ENCODE assay signal across 1 cellular context in the genomic region with DNA sequence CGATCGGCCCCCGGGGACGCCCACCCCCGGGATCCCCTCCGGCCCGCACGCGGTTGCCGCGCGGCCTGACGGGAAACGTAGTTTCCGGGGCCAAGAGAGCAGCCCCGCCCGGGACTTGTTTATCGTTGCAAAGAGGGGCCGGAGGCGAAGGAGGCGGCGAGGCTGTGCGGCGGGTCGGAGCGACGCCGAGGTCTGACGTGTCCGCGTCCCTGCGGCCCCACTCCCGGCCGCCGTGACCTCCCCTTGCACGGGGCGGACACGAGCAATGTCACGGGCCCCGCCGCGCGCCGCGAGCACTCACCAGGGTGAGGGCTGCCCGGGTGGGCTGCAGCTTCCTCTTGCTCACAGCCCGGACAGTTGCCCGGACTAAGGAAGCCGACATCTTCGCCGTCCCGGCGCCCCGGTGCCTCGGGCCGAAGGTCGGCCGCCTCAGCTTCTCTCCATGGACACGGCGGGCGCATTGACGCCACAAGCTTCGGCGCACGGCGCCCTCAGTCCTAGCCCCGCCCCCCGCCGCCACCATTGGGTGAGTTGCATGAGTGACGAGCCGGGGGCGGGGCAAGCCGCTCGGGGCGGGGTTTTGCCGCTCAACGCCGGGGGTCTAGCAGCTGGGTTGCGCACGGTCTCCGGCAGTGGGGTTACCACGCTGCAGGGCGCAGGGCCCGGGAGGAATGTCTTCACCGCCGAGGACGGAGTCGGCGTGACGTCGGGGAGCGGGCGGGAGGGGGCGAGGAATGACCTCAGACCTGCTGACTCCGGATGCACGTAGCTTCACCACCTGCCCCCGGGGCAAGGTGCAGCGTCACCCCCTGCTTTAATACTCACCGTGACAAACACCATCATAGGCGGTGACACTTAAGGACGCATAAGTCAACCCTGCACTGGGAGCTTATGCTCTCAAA.
TF ChIP-seq lines count a peak whose summit lies in the region.

Gene ISCA1 (minus strand): TSS at position 462 of the 902 bp plus-strand sequence. CDS start 80 bp downstream, at position 382.

TF ChIP-seq in HepG2, 621 proteins besides CTCF, POLR2A, EP300 and RAD21 (continued from another document and continues in another):
- TF ChIP-seq ZNF451 (CRISPR knock-in tag; IDR thresholded peaks at IDR 0.05): peak; percentile 46; the same call in 1 of the 2 replicates
- TF ChIP-seq ZNF460 (CRISPR knock-in tag; IDR thresholded peaks at IDR 0.05; ENCODE audit: borderline replicate concordance): no peak
- TF ChIP-seq, protein P1, sequence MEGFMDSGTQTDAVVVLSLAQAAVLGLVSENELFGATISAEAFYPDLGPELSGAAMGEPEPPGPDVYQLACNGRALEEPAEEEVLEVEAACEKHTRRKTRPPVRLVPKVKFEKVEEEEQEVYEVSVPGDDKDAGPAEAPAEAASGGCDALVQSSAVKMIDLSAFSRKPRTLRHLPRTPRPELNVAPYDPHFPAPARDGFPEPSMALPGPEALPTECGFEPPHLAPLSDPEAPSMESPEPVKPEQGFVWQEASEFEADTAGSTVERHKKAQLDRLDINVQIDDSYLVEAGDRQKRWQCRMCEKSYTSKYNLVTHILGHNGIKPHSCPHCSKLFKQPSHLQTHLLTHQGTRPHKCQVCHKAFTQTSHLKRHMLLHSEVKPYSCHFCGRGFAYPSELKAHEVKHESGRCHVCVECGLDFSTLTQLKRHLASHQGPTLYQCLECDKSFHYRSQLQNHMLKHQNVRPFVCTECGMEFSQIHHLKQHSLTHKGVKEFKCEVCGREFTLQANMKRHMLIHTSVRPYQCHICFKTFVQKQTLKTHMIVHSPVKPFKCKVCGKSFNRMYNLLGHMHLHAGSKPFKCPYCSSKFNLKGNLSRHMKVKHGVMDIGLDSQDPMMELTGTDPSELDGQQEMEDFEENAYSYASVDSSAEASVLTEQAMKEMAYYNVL (CRISPR knock-in tag; IDR thresholded peaks at IDR 0.05; ENCODE audit: borderline replicate concordance): 0 out of 2 replicates have a peak, but pooled peaks have one; percentile 27
- no peak; the same call in 1 of the 2 replicates for TF ChIP-seq ZFP37 (CRISPR knock-in tag; IDR thresholded peaks at IDR 0.05; ENCODE audit: borderline replicate concordance)
- TF ChIP-seq CBX5 (CRISPR knock-in tag; IDR thresholded peaks at IDR 0.05; ENCODE audit: borderline replicate concordance): peak; percentile 19; the same call in 1 of the 2 replicates
- no peak for TF ChIP-seq ZNF841 (CRISPR knock-in tag; IDR thresholded peaks at IDR 0.05; ENCODE audit: borderline replicate concordance)
- TF ChIP-seq ZNF607 (CRISPR knock-in tag; IDR thresholded peaks at IDR 0.05; ENCODE audit: borderline replicate concordance): no peak; the same call in 1 of the 2 replicates
- no peak for TF ChIP-seq TMF1 (CRISPR knock-in tag; IDR thresholded peaks at IDR 0.05; ENCODE audit: low read depth)
- TF ChIP-seq, protein P2, sequence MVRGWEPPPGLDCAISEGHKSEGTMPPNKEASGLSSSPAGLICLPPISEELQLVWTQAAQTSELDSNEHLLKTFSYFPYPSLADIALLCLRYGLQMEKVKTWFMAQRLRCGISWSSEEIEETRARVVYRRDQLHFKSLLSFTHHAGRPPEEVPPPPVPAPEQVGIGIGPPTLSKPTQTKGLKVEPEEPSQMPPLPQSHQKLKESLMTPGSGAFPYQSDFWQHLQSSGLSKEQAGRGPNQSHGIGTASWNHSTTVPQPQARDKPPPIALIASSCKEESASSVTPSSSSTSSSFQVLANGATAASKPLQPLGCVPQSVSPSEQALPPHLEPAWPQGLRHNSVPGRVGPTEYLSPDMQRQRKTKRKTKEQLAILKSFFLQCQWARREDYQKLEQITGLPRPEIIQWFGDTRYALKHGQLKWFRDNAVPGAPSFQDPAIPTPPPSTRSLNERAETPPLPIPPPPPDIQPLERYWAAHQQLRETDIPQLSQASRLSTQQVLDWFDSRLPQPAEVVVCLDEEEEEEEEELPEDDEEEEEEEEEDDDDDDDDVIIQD (CRISPR knock-in tag; IDR thresholded peaks at IDR 0.05; ENCODE audit: low read depth): peak; percentile 14
- no peak for TF ChIP-seq FOXA1 (IDR thresholded peaks at IDR 0.05)
- TF ChIP-seq FOXA1 (CRISPR knock-in tag; IDR thresholded peaks at IDR 0.05): peak; percentile 34; the same call in 1 of the 2 replicates
- no peak for TF ChIP-seq SETDB1 (CRISPR knock-in tag; IDR thresholded peaks at IDR 0.05; ENCODE audit: borderline replicate concordance)
- TF ChIP-seq, protein P3, sequence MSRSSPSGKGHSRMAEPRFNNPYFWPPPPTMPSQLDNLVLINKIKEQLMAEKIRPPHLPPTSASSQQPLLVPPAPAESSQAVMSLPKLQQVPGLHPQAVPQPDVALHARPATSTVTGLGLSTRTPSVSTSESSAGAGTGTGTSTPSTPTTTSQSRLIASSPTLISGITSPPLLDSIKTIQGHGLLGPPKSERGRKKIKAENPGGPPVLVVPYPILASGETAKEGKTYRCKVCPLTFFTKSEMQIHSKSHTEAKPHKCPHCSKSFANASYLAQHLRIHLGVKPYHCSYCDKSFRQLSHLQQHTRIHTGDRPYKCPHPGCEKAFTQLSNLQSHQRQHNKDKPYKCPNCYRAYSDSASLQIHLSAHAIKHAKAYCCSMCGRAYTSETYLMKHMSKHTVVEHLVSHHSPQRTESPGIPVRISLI (CRISPR knock-in tag; IDR thresholded peaks at IDR 0.05; ENCODE audit: borderline replicate concordance): no peak
- peak; percentile 84; the same call in 1 of the 2 replicates for TF ChIP-seq RXRA (CRISPR knock-in tag; IDR thresholded peaks at IDR 0.05)
- no peak for TF ChIP-seq U2AF2 (IDR thresholded peaks at IDR 0.05; ENCODE audit: low read depth, low read length)
- peak; percentile 86; the same call in 1 of the 2 replicates for TF ChIP-seq MXD4 (CRISPR knock-in tag; IDR thresholded peaks at IDR 0.05)
- TF ChIP-seq, protein P4, sequence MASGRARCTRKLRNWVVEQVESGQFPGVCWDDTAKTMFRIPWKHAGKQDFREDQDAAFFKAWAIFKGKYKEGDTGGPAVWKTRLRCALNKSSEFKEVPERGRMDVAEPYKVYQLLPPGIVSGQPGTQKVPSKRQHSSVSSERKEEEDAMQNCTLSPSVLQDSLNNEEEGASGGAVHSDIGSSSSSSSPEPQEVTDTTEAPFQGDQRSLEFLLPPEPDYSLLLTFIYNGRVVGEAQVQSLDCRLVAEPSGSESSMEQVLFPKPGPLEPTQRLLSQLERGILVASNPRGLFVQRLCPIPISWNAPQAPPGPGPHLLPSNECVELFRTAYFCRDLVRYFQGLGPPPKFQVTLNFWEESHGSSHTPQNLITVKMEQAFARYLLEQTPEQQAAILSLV (CRISPR knock-in tag; IDR thresholded peaks at IDR 0.05; ENCODE audit: borderline replicate concordance): 0 out of 2 replicates have a peak, but pooled peaks have one; percentile 39
- peak; percentile 77; the same call in 1 of the 2 replicates for TF ChIP-seq FOXC1 (CRISPR knock-in tag; IDR thresholded peaks at IDR 0.05; ENCODE audit: borderline replicate concordance)
- TF ChIP-seq, protein P5, sequence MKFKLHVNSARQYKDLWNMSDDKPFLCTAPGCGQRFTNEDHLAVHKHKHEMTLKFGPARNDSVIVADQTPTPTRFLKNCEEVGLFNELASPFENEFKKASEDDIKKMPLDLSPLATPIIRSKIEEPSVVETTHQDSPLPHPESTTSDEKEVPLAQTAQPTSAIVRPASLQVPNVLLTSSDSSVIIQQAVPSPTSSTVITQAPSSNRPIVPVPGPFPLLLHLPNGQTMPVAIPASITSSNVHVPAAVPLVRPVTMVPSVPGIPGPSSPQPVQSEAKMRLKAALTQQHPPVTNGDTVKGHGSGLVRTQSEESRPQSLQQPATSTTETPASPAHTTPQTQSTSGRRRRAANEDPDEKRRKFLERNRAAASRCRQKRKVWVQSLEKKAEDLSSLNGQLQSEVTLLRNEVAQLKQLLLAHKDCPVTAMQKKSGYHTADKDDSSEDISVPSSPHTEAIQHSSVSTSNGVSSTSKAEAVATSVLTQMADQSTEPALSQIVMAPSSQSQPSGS (CRISPR knock-in tag; IDR thresholded peaks at IDR 0.05): peak; percentile 33; the same call in 1 of the 2 replicates
- TF ChIP-seq ZNF639 (CRISPR knock-in tag; conservative IDR thresholded peaks at IDR 0.05): peak; percentile 59; the same call in 1 of the 2 replicates
- TF ChIP-seq SP1 (IDR thresholded peaks at IDR 0.05): no peak
- peak; percentile 87 for TF ChIP-seq SP1 (CRISPR knock-in tag; IDR thresholded peaks at IDR 0.05)
- no peak for TF ChIP-seq ZNF335 (CRISPR knock-in tag; IDR thresholded peaks at IDR 0.05)
- TF ChIP-seq ETV6 (CRISPR knock-in tag; conservative IDR thresholded peaks at IDR 0.05): peak; percentile 92; the same call in 1 of the 2 replicates
- no peak for TF ChIP-seq ZNF83 (CRISPR knock-in tag; IDR thresholded peaks at IDR 0.05; ENCODE audit: borderline replicate concordance)
- no peak for TF ChIP-seq PAWR (CRISPR knock-in tag; IDR thresholded peaks at IDR 0.05; ENCODE audit: borderline replicate concordance)
- TF ChIP-seq DNMT1 (CRISPR knock-in tag; IDR thresholded peaks at IDR 0.05): peak; percentile 79
- no peak for TF ChIP-seq ZNF564 (CRISPR knock-in tag; IDR thresholded peaks at IDR 0.05)
- TF ChIP-seq MAFG (CRISPR knock-in tag; IDR thresholded peaks at IDR 0.05): no peak
- peak; percentile 67 for TF ChIP-seq ZMAT3 (CRISPR knock-in tag; conservative IDR thresholded peaks at IDR 0.05)
- peak; percentile 70; the same call in 1 of the 2 replicates for TF ChIP-seq ZNF775 (CRISPR knock-in tag; IDR thresholded peaks at IDR 0.05; ENCODE audit: borderline replicate concordance)
- no peak; the same call in 1 of the 2 replicates for TF ChIP-seq TOPORS (CRISPR knock-in tag; IDR thresholded peaks at IDR 0.05)
- no peak for TF ChIP-seq ONECUT2 (CRISPR knock-in tag; IDR thresholded peaks at IDR 0.05)
- peak; percentile 60 for TF ChIP-seq ZNF317 (CRISPR knock-in tag; IDR thresholded peaks at IDR 0.05)
- no peak for TF ChIP-seq ZNF7 (CRISPR knock-in tag; IDR thresholded peaks at IDR 0.05)
- TF ChIP-seq IRF2 (CRISPR knock-in tag; IDR thresholded peaks at IDR 0.05): 0 out of 2 replicates have a peak, but pooled peaks have one; percentile 49
- TF ChIP-seq NAIF1 (CRISPR knock-in tag; IDR thresholded peaks at IDR 0.05; ENCODE audit: borderline replicate concordance): peak; percentile 55; the same call in 1 of the 2 replicates
- no peak for TF ChIP-seq MIER2 (CRISPR knock-in tag; IDR thresholded peaks at IDR 0.05)
- TF ChIP-seq, protein P6, sequence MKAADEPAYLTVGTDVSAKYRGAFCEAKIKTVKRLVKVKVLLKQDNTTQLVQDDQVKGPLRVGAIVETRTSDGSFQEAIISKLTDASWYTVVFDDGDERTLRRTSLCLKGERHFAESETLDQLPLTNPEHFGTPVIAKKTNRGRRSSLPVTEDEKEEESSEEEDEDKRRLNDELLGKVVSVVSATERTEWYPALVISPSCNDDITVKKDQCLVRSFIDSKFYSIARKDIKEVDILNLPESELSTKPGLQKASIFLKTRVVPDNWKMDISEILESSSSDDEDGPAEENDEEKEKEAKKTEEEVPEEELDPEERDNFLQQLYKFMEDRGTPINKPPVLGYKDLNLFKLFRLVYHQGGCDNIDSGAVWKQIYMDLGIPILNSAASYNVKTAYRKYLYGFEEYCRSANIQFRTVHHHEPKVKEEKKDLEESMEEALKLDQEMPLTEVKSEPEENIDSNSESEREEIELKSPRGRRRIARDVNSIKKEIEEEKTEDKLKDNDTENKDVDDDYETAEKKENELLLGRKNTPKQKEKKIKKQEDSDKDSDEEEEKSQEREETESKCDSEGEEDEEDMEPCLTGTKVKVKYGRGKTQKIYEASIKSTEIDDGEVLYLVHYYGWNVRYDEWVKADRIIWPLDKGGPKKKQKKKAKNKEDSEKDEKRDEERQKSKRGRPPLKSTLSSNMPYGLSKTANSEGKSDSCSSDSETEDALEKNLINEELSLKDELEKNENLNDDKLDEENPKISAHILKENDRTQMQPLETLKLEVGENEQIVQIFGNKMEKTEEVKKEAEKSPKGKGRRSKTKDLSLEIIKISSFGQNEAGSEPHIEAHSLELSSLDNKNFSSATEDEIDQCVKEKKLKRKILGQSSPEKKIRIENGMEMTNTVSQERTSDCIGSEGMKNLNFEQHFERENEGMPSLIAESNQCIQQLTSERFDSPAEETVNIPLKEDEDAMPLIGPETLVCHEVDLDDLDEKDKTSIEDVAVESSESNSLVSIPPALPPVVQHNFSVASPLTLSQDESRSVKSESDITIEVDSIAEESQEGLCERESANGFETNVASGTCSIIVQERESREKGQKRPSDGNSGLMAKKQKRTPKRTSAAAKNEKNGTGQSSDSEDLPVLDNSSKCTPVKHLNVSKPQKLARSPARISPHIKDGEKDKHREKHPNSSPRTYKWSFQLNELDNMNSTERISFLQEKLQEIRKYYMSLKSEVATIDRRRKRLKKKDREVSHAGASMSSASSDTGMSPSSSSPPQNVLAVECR (CRISPR knock-in tag; IDR thresholded peaks at IDR 0.05; ENCODE audit: borderline replicate concordance): peak; percentile 93; the same call in 1 of the 2 replicates
- 0 out of 2 replicates have a peak, but pooled peaks have one; percentile 21 for TF ChIP-seq REPIN1 (CRISPR knock-in tag; IDR thresholded peaks at IDR 0.05; ENCODE audit: borderline replicate concordance, low read depth)
- no peak; the same call in 1 of the 2 replicates for TF ChIP-seq ATF3 (CRISPR knock-in tag; IDR thresholded peaks at IDR 0.05)
- TF ChIP-seq ADNP (CRISPR knock-in tag; IDR thresholded peaks at IDR 0.05): no peak
- peak; percentile 62 for TF ChIP-seq ZNF678 (CRISPR knock-in tag; IDR thresholded peaks at IDR 0.05)
- TF ChIP-seq KAT8 (CRISPR knock-in tag; IDR thresholded peaks at IDR 0.05): peak; percentile 55
- no peak; the same call in 1 of the 2 replicates for TF ChIP-seq ZNF724P (CRISPR knock-in tag; IDR thresholded peaks at IDR 0.05; ENCODE audit: borderline replicate concordance)
- no peak for TF ChIP-seq ZNF737 (CRISPR knock-in tag; IDR thresholded peaks at IDR 0.05; ENCODE audit: borderline replicate concordance)
- peak; percentile 98 for TF ChIP-seq RBFOX2 (IDR thresholded peaks at IDR 0.05; ENCODE audit: low read depth, low read length)
- TF ChIP-seq RXRB (CRISPR knock-in tag; IDR thresholded peaks at IDR 0.05; ENCODE audit: borderline replicate concordance): no peak
- no peak for TF ChIP-seq CBX2 (IDR thresholded peaks at IDR 0.05; ENCODE audit: low read depth, low read length)
- TF ChIP-seq CBX2 (CRISPR knock-in tag; IDR thresholded peaks at IDR 0.05; ENCODE audit: low read depth): no peak
- TF ChIP-seq KLF11 (CRISPR knock-in tag; IDR thresholded peaks at IDR 0.05): no peak
